14 cellular contexts compared by ENCODE assay signal in the genomic region with DNA sequence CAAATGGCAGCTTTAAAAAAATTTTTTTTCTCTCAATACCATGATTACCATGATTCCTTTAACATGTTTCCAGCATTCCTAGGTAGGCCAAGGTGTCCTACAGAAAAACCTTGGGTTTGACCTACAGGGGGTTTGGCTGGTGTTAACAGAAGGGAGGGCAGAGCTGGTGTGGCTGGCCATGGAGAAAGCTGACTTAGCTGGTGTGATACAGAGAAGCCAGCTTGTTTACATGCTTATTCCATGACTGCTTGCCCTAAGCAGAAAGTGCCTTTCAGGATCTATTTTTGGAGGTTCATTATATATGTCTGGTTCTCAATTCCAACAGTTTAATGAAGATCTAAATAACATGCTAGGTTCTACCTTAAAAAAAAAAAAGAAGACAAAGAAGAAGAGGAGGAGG.
DNase-seq lines count a peak whose midpoint lies in the region; ATAC-seq and TF ChIP-seq lines count a peak whose summit lies in the region.
"Had no signal": no experiment of that assay in that cellular context is flagged by ENCODE, and none has a peak within 500 bp of the region (broad histone marks: within the 10 kb centered on the region; RNA-seq: fewer than 3 reads in every experiment).

No MANE protein-coding gene starts in this region.

- H3K9ac ChIP-seq in GM23248 (no peak overlapping the region), endodermal cell (ENCODE audit: extremely low read depth, low read length, poor library complexity, severe bottlenecking) (no peak overlapping the region)

- no peaks in the 10 kb centered on the region for H3K9me3 Mint-ChIP-seq in endodermal cell

- TF ChIP-seq POLR2A in gastrocnemius medialis (IDR thresholded peaks at IDR 0.05), result no peak

- no peaks in the 10 kb centered on the region for H3K27me3 ChIP-seq in GM23248 (replicated peaks; ENCODE audit: insufficient read depth)
- H3K27me3 ChIP-seq in endodermal cell (ENCODE audit: control insufficient read depth, insufficient read depth, low read length, poor library complexity, severe bottlenecking), result no peaks in the 10 kb centered on the region
- H3K27me3 ChIP-seq in gastrocnemius medialis, result no peaks in the 10 kb centered on the region
- H3K27me3 ChIP-seq: MG63 had no signal

- H3K79me2 ChIP-seq in GM23248 (ENCODE audit: insufficient read depth), result peaks cover 10% of the 10 kb centered on the region; the same call in 1 of the 2 replicates

- no peak for TF ChIP-seq CTCF in endodermal cell (conservative IDR thresholded peaks at IDR 0.05)
- TF ChIP-seq CTCF in gastrocnemius medialis (IDR thresholded peaks at IDR 0.05 in 4 of 5, conservative IDR thresholded peaks at IDR 0.05 in 1 of 5), result no peak

- in situ Hi-C loops in GM23248 (cut with MboI) (no loop called here), gastrocnemius medialis (cut with MboI; ENCODE audit: low sequenced_read_pairs in 4 of 4) (no loop called here)

- H3K36me3 Mint-ChIP-seq in endodermal cell (ENCODE audit: low read depth), result peaks cover 34% of the 10 kb centered on the region

- H3K9me3 ChIP-seq in GM23248 (ENCODE audit: low read depth) (no peaks in the 10 kb centered on the region), endodermal cell (ENCODE audit: control insufficient read depth, low read length) (no peaks in the 10 kb centered on the region), gastrocnemius medialis (no peaks in the 10 kb centered on the region)
- H3K9me3 ChIP-seq: MG63 had no signal

- no peak overlapping the region for H3K4me2 ChIP-seq in GM23248 (ENCODE audit: unreplicated experiment)
- H3K4me2 ChIP-seq: PC-9 had no signal

- no peaks in the 10 kb centered on the region for H3K4me1 ChIP-seq in GM23248 (ENCODE audit: insufficient read depth)
- H3K4me1 ChIP-seq in endodermal cell (ENCODE audit: control insufficient read depth, insufficient read depth, low read length), result no peaks in the 10 kb centered on the region
- H3K4me1 ChIP-seq in gastrocnemius medialis, result peaks cover 4 to 8% of the 10 kb centered on the region in 2 donors

- DNase-seq in NCI-H146 (lab: John Stamatoyannopoulos, UW) (peak; percentile 2), NCI-H146 treated with DMSO at 0.1 percent for 48 hours (lab: John Stamatoyannopoulos, UW; ENCODE audit: unreplicated experiment) (no peak), GM23248 (peak; percentile 9), endodermal cell (peak; percentile 44), gastrocnemius medialis (no peak), NCI-H2029 treated with DMSO at 0.1 percent for 48 hours (lab: John Stamatoyannopoulos, UW) (no peak)
- no peak for DNase-seq in activated CD8-positive, alpha-beta memory T cell treated with anti-CD3 and anti-CD28 coated beads for 24 hours
- DNase-seq: H7, MG63, PC-9 had no signal

- no peaks in the 10 kb centered on the region for H3K9me2 ChIP-seq in GM23248 (ENCODE audit: insufficient read depth)

- H3K36me3 ChIP-seq in GM23248 (ENCODE audit: low read depth), result peaks cover 20% of the 10 kb centered on the region
- peaks cover 90% of the 10 kb centered on the region for H3K36me3 ChIP-seq in endodermal cell (ENCODE audit: control insufficient read depth, insufficient read depth, low read length)
- H3K36me3 ChIP-seq in gastrocnemius medialis, result peaks cover 0 to 7% of the 10 kb centered on the region in 2 donors

- intact Hi-C loops in gastrocnemius medialis (cut with DNase I; ENCODE audit: low total_unique reads), result no loop called here

- H3K4me3 ChIP-seq in GM23248 (no peak overlapping the region), endodermal cell (ENCODE audit: low read length) (no peak overlapping the region), gastrocnemius medialis (no peak overlapping the region)
- H3K4me3 ChIP-seq: MG63, PC-9, SK-N-MC had no signal

- H3K27ac Mint-ChIP-seq in endodermal cell, result no peak overlapping the region

- peaks cover 3% of the 10 kb centered on the region for H3K4me1 Mint-ChIP-seq in endodermal cell

- no peak overlapping the region for H3K4me3 Mint-ChIP-seq in endodermal cell

- no peak overlapping the region for H2AFZ ChIP-seq in GM23248
- H2AFZ ChIP-seq: PC-9 had no signal

- H3K27ac ChIP-seq in GM23248, result no peak overlapping the region
- H3K27ac ChIP-seq in endodermal cell (ENCODE audit: low read depth, low read length), result no peak overlapping the region
- H3K27ac ChIP-seq in gastrocnemius medialis, result peak overlapping the region; percentile 41 to 61 (median 54)
- H3K27ac ChIP-seq: 22Rv1, C4-2B, PC-9, SK-N-MC had no signal

- H4K20me1 ChIP-seq in GM23248 (ENCODE audit: insufficient read depth), result no peaks in the 10 kb centered on the region

- no peaks in the 10 kb centered on the region for H3F3A ChIP-seq in GM23248 (ENCODE audit: insufficient read depth)

- no peaks in the 10 kb centered on the region for H3K27me3 Mint-ChIP-seq in endodermal cell (ENCODE audit: insufficient read depth)

- ATAC-seq in gastrocnemius medialis (peak; percentile 41 to 61), GM18909 (IDR thresholded peaks at IDR 0.05; ENCODE audit: poor library complexity, unreplicated experiment) (no peak)

Comparison
In these comparisons a context has a peak if more than half of its experiments do, and no peak if none do; other contexts are left out.
1. DNase-seq: peak in NCI-H146 (single experiment), GM23248 (single experiment) and endodermal cell (single experiment); none in NCI-H146 treated with DMSO at 0.1 percent for 48 hours (single experiment), gastrocnemius medialis (0 of 2), activated CD8-positive, alpha-beta memory T cell treated with anti-CD3 and anti-CD28 coated beads for 24 hours (single experiment) and NCI-H2029 treated with DMSO at 0.1 percent for 48 hours (single experiment).
2. H3K27ac ChIP-seq: peak in gastrocnemius medialis (4 of 4); none in GM23248 (single experiment) and endodermal cell (single experiment).